23 cellular contexts compared by ENCODE assay signal in genomic region chr5:17239953-17240352, GRCh38. TPM values are rescaled to one million over a fixed set of nuclear protein-coding genes. Genes with fewer than 3 reads are reported as not detected.
DNase-seq lines count a peak whose midpoint lies in the region; ATAC-seq and TF ChIP-seq lines count a peak whose summit lies in the region.
"Had no signal": no experiment of that assay in that cellular context is flagged by ENCODE, and none has a peak within 500 bp of the region (broad histone marks: within the 10 kb centered on the region; RNA-seq: fewer than 3 reads in every experiment).

No MANE protein-coding gene starts in this region.

- intact Hi-C loops in thyroid gland (cut with DNase I) = no loop called here
- intact Hi-C loops in testis (cut with DNase I; ENCODE audit: low total_unique reads) = no loop called here

- TF ChIP-seq POLR2A in thyroid gland (IDR thresholded peaks at IDR 0.05) (no peak), testis (IDR thresholded peaks at IDR 0.05) (no peak)

- H3K27ac Mint-ChIP-seq in HFFc6 (peak overlapping the region; percentile 89), osteocyte (ENCODE audit: unreplicated experiment) (peak overlapping the region; percentile 44)

- no peaks in the 10 kb centered on the region for H3K9me3 Mint-ChIP-seq in HFFc6
- no peaks in the 10 kb centered on the region for H3K9me3 Mint-ChIP-seq in osteocyte (ENCODE audit: unreplicated experiment)

- no peak overlapping the region for H3K9ac ChIP-seq in SK-N-MC (ENCODE audit: insufficient read length)

- no peak for DNase-seq in HFFc6
- DNase-seq in SK-N-MC (ENCODE audit: low read depth, low spot score) = no peak
- no peak for DNase-seq in osteocyte (ENCODE audit: extremely low spot score, unreplicated experiment)
- DNase-seq in NCI-H526 treated with DMSO at 0.1 percent for 48 hours (lab: John Stamatoyannopoulos, UW) = no peak
- no peak for DNase-seq in thyroid gland
- DNase-seq in testis = no peak
- DNase-seq: AML-193; DMS53; GDM1; H7; KG1; NCI-H1092; NCI-H146; NCI-H2029; NCI-H226; NCI-H510A treated with DMSO at 0.1 percent for 48 hours; NCI-H774; NK-92 treated with Interleukin-12 subunit alpha and Interleukin-12 subunit beta, amount 100 ng/mL, for 24 hours; Peyer's patch had no signal

- peak overlapping the region; percentile 9; the same call in 1 of the 2 replicates for H3K27ac ChIP-seq in SK-N-MC
- H3K27ac ChIP-seq in thyroid gland = no peak overlapping the region
- H3K27ac ChIP-seq in testis = no peak overlapping the region
- H3K27ac ChIP-seq: HL-60, Peyer's patch had no signal

- TF ChIP-seq CTCF in HFFc6 (IDR thresholded peaks at IDR 0.05) (no peak), osteocyte (IDR thresholded peaks at IDR 0.05) (no peak), thyroid gland (IDR thresholded peaks at IDR 0.05) (no peak), testis (IDR thresholded peaks at IDR 0.05) (no peak)

- peaks cover 76% of the 10 kb centered on the region for H3K4me1 Mint-ChIP-seq in HFFc6 (ENCODE audit: low read depth)
- peaks cover 76% of the 10 kb centered on the region for H3K4me1 Mint-ChIP-seq in osteocyte (ENCODE audit: unreplicated experiment)

- WGBS in thyroid gland, 2 donors = 94 to 96% methylated on average over 6 of the region's 6 CpGs
- WGBS in testis, 2 donors = 95 to 98% methylated on average over 6 of the region's 6 CpGs

- H3K36me3 ChIP-seq in SK-N-MC (ENCODE audit: insufficient read depth, low read length) (peaks cover 61% of the 10 kb centered on the region), thyroid gland (no peaks in the 10 kb centered on the region), testis (ENCODE audit: low read depth, missing control alignments) (no peaks in the 10 kb centered on the region)
- H3K36me3 ChIP-seq: Peyer's patch had no signal

- no peak overlapping the region for H3K4me3 ChIP-seq in SK-N-MC
- no peak overlapping the region for H3K4me3 ChIP-seq in thyroid gland (replicated peaks in 1 of 3)
- no peak overlapping the region for H3K4me3 ChIP-seq in testis
- H3K4me3 ChIP-seq: Peyer's patch had no signal

- H3K4me3 Mint-ChIP-seq in HFFc6 (no peak overlapping the region), osteocyte (ENCODE audit: unreplicated experiment) (no peak overlapping the region)
- H3K4me3 Mint-ChIP-seq: CD14-positive monocyte had no signal

- peaks cover 33% of the 10 kb centered on the region for H3K36me3 Mint-ChIP-seq in HFFc6 (ENCODE audit: low read depth)
- peaks cover 4% of the 10 kb centered on the region for H3K36me3 Mint-ChIP-seq in osteocyte (ENCODE audit: unreplicated experiment)

- no peak for ATAC-seq in HG03460 (IDR thresholded peaks at IDR 0.05; ENCODE audit: unreplicated experiment)
- ATAC-seq: Right ventricle myocardium inferior had no signal

- H3K9me3 ChIP-seq in SK-N-MC (ENCODE audit: low read depth, low read length) (no peaks in the 10 kb centered on the region), thyroid gland (no peaks in the 10 kb centered on the region), testis (no peaks in the 10 kb centered on the region)
- H3K9me3 ChIP-seq: Peyer's patch had no signal

- H3K27me3 ChIP-seq in thyroid gland (no peaks in the 10 kb centered on the region), testis (no peaks in the 10 kb centered on the region)
- H3K27me3 ChIP-seq: Peyer's patch had no signal

- H3K4me1 ChIP-seq in thyroid gland (peaks cover 10 to 17% of the 10 kb centered on the region in 2 donors), testis (no peaks in the 10 kb centered on the region)
- H3K4me1 ChIP-seq: Peyer's patch had no signal

- H3K27me3 Mint-ChIP-seq in HFFc6 (ENCODE audit: insufficient read depth) (no peaks in the 10 kb centered on the region), osteocyte (ENCODE audit: unreplicated experiment) (no peaks in the 10 kb centered on the region)

RNA-seq across cellular contexts. Expression of gene BASP1, which starts 22.5 kb away (rescaled TPM):
- 100 to 1,000 TPM; 101 to 158 (median 151) TPM for total RNA-seq in HFFc6 (2021; fragmentation: NEBNext Ultra II Directional; extraction: Animal tissue kit (Norgen Biotek cat#: 25700))
- 197 and 212 TPM in 2 replicates for total RNA-seq in osteocyte
- total RNA-seq in thyroid gland = 10 to 100 TPM; 10.1 to 29.6 (median 23.0) TPM
- total RNA-seq in testis = 1 to 10 TPM; 2.1 to 2.6 TPM
- 5.6 TPM for polyA plus RNA-seq in testis (ENCODE audit: insufficient read depth, low read depth, low replicate concordance)
